ENCODE assay signal across 22 cellular contexts in genomic region chr7:150799156-150799555, GRCh38. TPM values are rescaled to one million over a fixed set of nuclear protein-coding genes. Genes with fewer than 3 reads are reported as not detected.
DNase-seq lines count a peak whose midpoint lies in the region; ATAC-seq and TF ChIP-seq lines count a peak whose summit lies in the region.
"Had no signal": no experiment of that assay in that cellular context is flagged by ENCODE, and none has a peak within 500 bp of the region (broad histone marks: within the 10 kb centered on the region; RNA-seq: fewer than 3 reads in every experiment).

No MANE protein-coding gene starts in this region.

- peaks cover 0 to 29% (median 0%) of the 10 kb centered on the region in 3 donors for H3K4me1 ChIP-seq in esophagus squamous epithelium
- H3K4me1 ChIP-seq in ovary (ENCODE audit: insufficient read depth) = no peaks in the 10 kb centered on the region
- H3K4me1 ChIP-seq: ascending aorta had no signal

- 81 to 86% methylated on average over 3 of the region's 3 CpGs for WGBS in esophagus squamous epithelium, 2 donors
- 42 to 78% (median 66%) methylated on average over 3 of the region's 3 CpGs for WGBS in ovary, 3 donors

- TF ChIP-seq POLR2A in esophagus squamous epithelium (IDR thresholded peaks at IDR 0.05) (no peak), ovary (IDR thresholded peaks at IDR 0.05) (no peak)

- DNase-seq in natural killer cell (no peak), esophagus squamous epithelium (lab: John Stamatoyannopoulos, UW) (no peak), ovary (no peak), NCI-H345 treated with DMSO at 0.1 percent for 48 hours (lab: John Stamatoyannopoulos, UW; ENCODE audit: unreplicated experiment) (no peak)
- no peak for DNase-seq in natural killer cell treated with Interleukin-12 subunit alpha and Interleukin-12 subunit beta and Interleukin-15 and Interleukin-18, amount 100 ng/mL, for 72 hours (ENCODE audit: low spot score)
- DNase-seq in activated CD8-positive, alpha-beta memory T cell treated with anti-CD3 and anti-CD28 coated beads, Interleukin-2, amount 50 U/mL, for 4 hours = no peak
- DNase-seq: activated T-cell treated with anti-CD3 and anti-CD28 coated beads, Interleukin-2, amount 50 U/mL, for 1 hour; DMS79 treated with DMSO at 0.1 percent for 48 hours; foreskin melanocyte; NCI-H187; NCI-H524 treated with DMSO at 0.1 percent for 48 hours had no signal

- TF ChIP-seq EP300 in ovary (IDR thresholded peaks at IDR 0.05) = no peak

- ATAC-seq in natural killer cell = no peak
- ATAC-seq in natural killer cell treated with Interleukin-12 subunit alpha and Interleukin-12 subunit beta and Interleukin-15 and Interleukin-18, amount 100 ng/mL, for 72 hours = no peak
- no peak for ATAC-seq in HG03135 (IDR thresholded peaks at IDR 0.05; ENCODE audit: unreplicated experiment)
- no peak for ATAC-seq in GM18498 (IDR thresholded peaks at IDR 0.05; ENCODE audit: unreplicated experiment)
- ATAC-seq: activated CD4-positive, CD25-positive, alpha-beta regulatory T cell treated with anti-CD3 and anti-CD28 coated beads, Interleukin-2, amount 50 U/mL, for 24 hours; HCT116 had no signal

- peaks cover 9 to 14% of the 10 kb centered on the region in 2 donors for H3K4me1 Mint-ChIP-seq in natural killer cell
- peaks cover 0 to 8% of the 10 kb centered on the region in 2 donors for H3K4me1 Mint-ChIP-seq in natural killer cell treated with Interleukin-12 subunit alpha and Interleukin-12 subunit beta and Interleukin-15 and Interleukin-18, amount 100 ng/mL, for 72 hours (ENCODE audit: low read depth in 2 of 2)

- no peak overlapping the region for H3K27ac Mint-ChIP-seq in natural killer cell
- H3K27ac Mint-ChIP-seq in natural killer cell treated with Interleukin-12 subunit alpha and Interleukin-12 subunit beta and Interleukin-15 and Interleukin-18, amount 100 ng/mL, for 72 hours = no peak overlapping the region

- H3K27ac ChIP-seq in esophagus squamous epithelium (peak overlapping the region; percentile 58 to 87 (median 82)), ovary (no peak overlapping the region)

- H3K27me3 ChIP-seq in esophagus squamous epithelium (peaks cover 0 to 77% (median 6%) of the 10 kb centered on the region in 4 donors), ovary (no peaks in the 10 kb centered on the region)

- H3K4me3 ChIP-seq in esophagus squamous epithelium (peak overlapping the region in 3 of 4 donors; percentile 56 to 71 (median 57)), ovary (peak overlapping the region; percentile 55)

- no peaks in the 10 kb centered on the region for H3K9me3 ChIP-seq in esophagus squamous epithelium
- no peaks in the 10 kb centered on the region for H3K9me3 ChIP-seq in ovary
- H3K9me3 ChIP-seq: ascending aorta had no signal

- peak overlapping the region; percentile 71 for H3K4me3 Mint-ChIP-seq in natural killer cell
- H3K4me3 Mint-ChIP-seq in natural killer cell treated with Interleukin-12 subunit alpha and Interleukin-12 subunit beta and Interleukin-15 and Interleukin-18, amount 100 ng/mL, for 72 hours = no peak overlapping the region

- H3K36me3 ChIP-seq in esophagus squamous epithelium = peaks cover 0 to 13% (median 0%) of the 10 kb centered on the region in 3 donors
- no peaks in the 10 kb centered on the region for H3K36me3 ChIP-seq in ovary
- H3K36me3 ChIP-seq: ascending aorta had no signal

- H3K36me3 Mint-ChIP-seq in natural killer cell = no peaks in the 10 kb centered on the region
- no peaks in the 10 kb centered on the region for H3K36me3 Mint-ChIP-seq in natural killer cell treated with Interleukin-12 subunit alpha and Interleukin-12 subunit beta and Interleukin-15 and Interleukin-18, amount 100 ng/mL, for 72 hours

- intact Hi-C loops in natural killer cell (cut with micrococcal nuclease) = no loop called here
- intact Hi-C loops in esophagus squamous epithelium (cut with DNase I) = no loop called here
- intact Hi-C loops in ovary (cut with DNase I) = no loop called here

- H3K27me3 Mint-ChIP-seq in natural killer cell (ENCODE audit: low read depth in 2 of 2) = peaks cover 31 to 39% of the 10 kb centered on the region in 2 donors
- peaks cover 32 to 36% of the 10 kb centered on the region in 2 donors for H3K27me3 Mint-ChIP-seq in natural killer cell treated with Interleukin-12 subunit alpha and Interleukin-12 subunit beta and Interleukin-15 and Interleukin-18, amount 100 ng/mL, for 72 hours

- TF ChIP-seq CTCF in natural killer cell (IDR thresholded peaks at IDR 0.05) (no peak), esophagus squamous epithelium (IDR thresholded peaks at IDR 0.05) (no peak), ovary (IDR thresholded peaks at IDR 0.05) (no peak)

- H3K9me3 Mint-ChIP-seq in natural killer cell = no peaks in the 10 kb centered on the region
- no peaks in the 10 kb centered on the region for H3K9me3 Mint-ChIP-seq in natural killer cell treated with Interleukin-12 subunit alpha and Interleukin-12 subunit beta and Interleukin-15 and Interleukin-18, amount 100 ng/mL, for 72 hours

RNA-seq across cellular contexts. Expression of gene TMEM176B, which starts 1.0 kb away (rescaled TPM):
- 1 to 10 TPM in 1 of 3 donors, not detected in 2; 4.0 TPM for total RNA-seq in natural killer cell
- 1 to 10 TPM in 1 of 2 donors, not detected in 1; 1.2 TPM for total RNA-seq in natural killer cell treated with Interleukin-12 subunit alpha and Interleukin-12 subunit beta and Interleukin-15 and Interleukin-18, amount 100 ng/mL, for 72 hours
- total RNA-seq in esophagus squamous epithelium = 10 to 100 TPM in 2 of 4 donors, 1 to 10 TPM in 2; 3.3 to 54.9 (median 12.4) TPM
- 100 to 1,000 TPM in 6 of 7 donors, 10 to 100 TPM in 1; 86.7 to 145 (median 137) TPM for total RNA-seq in ovary
- 100 to 1,000 TPM; 109 to 131 TPM for polyA plus RNA-seq in ovary
- total RNA-seq: dermis microvascular lymphatic vessel endothelial cell; LHCN-M2; myocyte; T-helper 1 cell treated with Interleukin-12 subunit alpha and Interleukin-12 subunit beta and Interleukin-4 antibody, amounts not matched to agents 30 ng/mL and 1 ng/mL, for 36 hours had no signal
- polyA plus RNA-seq: keratinocyte had no signal

RNA-seq across cellular contexts. Expression of gene TMEM176A, which starts 1.4 kb away (rescaled TPM):
- total RNA-seq in natural killer cell (1 to 10 TPM in 1 of 3 donors, not detected in 2; 2.0 TPM), esophagus squamous epithelium (10 to 100 TPM in 2 of 4 donors, 1 to 10 TPM in 2; 2.5 to 35.5 (median 10.7) TPM), ovary (100 to 1,000 TPM in 5 of 7 donors, 10 to 100 TPM in 2; 71.8 to 166 (median 127) TPM)
- under 1 TPM in 1 of 2 donors, not detected in 1; 0.64 TPM for total RNA-seq in natural killer cell treated with Interleukin-12 subunit alpha and Interleukin-12 subunit beta and Interleukin-15 and Interleukin-18, amount 100 ng/mL, for 72 hours
- polyA plus RNA-seq in ovary = 100 to 1,000 TPM in 1 of 2 donors, 10 to 100 TPM in 1; 92.7 to 143 TPM
- total RNA-seq: dermis microvascular lymphatic vessel endothelial cell; LHCN-M2; myocyte; T-helper 1 cell treated with Interleukin-12 subunit alpha and Interleukin-12 subunit beta and Interleukin-4 antibody, amounts not matched to agents 30 ng/mL and 1 ng/mL, for 36 hours had no signal
- polyA plus RNA-seq: keratinocyte had no signal

RNA-seq across cellular contexts. Expression of gene AOC1, which starts 53.2 kb away (rescaled TPM):
- total RNA-seq in natural killer cell (not detected), esophagus squamous epithelium (1 to 10 TPM in 2 of 4 donors, under 1 TPM in 2; 0.26 to 4.4 (median 1.4) TPM), ovary (under 1 TPM in 2 of 7 donors, not detected in 5; 0.26 to 0.95 TPM)
- not detected for total RNA-seq in natural killer cell treated with Interleukin-12 subunit alpha and Interleukin-12 subunit beta and Interleukin-15 and Interleukin-18, amount 100 ng/mL, for 72 hours
- polyA plus RNA-seq in ovary = not detected
- total RNA-seq: dermis microvascular lymphatic vessel endothelial cell; LHCN-M2; T-helper 1 cell treated with Interleukin-12 subunit alpha and Interleukin-12 subunit beta and Interleukin-4 antibody, amounts not matched to agents 30 ng/mL and 1 ng/mL, for 36 hours; temporal lobe had no signal
- polyA plus RNA-seq: keratinocyte had no signal

Comparison
In these comparisons a context has a peak if more than half of its experiments do, and no peak if none do; other contexts are left out.
1. H3K27ac ChIP-seq: peak in esophagus squamous epithelium (4 of 4); none in ovary (0 of 2).